ENCODE assay signal across 8 cellular contexts in the genomic region with DNA sequence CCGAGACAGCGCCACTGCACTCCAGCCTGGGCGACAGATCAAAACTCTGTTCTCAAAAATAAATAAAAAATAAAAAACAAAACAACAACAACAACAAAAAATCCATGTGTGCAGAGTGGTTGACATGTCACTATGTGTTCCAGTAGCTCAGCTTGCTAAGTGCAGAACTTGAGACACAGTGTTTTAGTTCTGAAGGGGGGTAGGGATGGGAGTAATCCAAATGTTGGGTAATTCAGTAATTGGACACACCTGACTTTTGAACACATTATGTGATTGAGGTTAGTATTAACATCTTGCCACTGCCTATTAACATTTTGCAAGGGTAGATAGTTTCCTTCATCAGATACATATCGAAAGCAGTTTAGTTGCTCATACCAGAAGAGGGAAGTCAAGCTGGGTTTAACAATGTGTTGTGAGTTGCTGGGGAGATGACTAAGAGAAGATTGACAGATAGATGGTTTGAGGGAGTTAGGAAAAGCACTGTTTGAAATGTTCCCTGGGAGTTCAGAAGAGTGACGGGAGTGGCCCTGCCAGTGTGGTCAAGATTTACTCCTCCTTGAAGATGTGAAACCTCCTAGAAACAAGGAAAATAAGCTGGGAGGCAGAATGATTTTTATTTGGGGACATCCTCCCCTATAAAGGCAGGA. TPM values are rescaled to one million over a fixed set of nuclear protein-coding genes. Genes with fewer than 3 reads are reported as not detected.
DNase-seq lines count a peak whose midpoint lies in the region; ATAC-seq and TF ChIP-seq lines count a peak whose summit lies in the region.

No MANE protein-coding gene starts in this region.

- TF ChIP-seq CTCF in GM10266 (IDR thresholded peaks at IDR 0.05; ENCODE audit: control insufficient read depth, insufficient read depth, low read depth, missing control alignments) (no peak), HL-60 (IDR thresholded peaks at IDR 0.05; ENCODE audit: insufficient read depth, low read length) (no peak)

- H3K4me1 Mint-ChIP-seq in activated naive CD8-positive, alpha-beta T cell treated with anti-CD3 and anti-CD28 coated beads for 36 hours: peaks cover 25% of the 10 kb centered on the region

- DNase-seq in GM10266 (ENCODE audit: extremely low spot score) (peak; percentile 73), HL-60 (ENCODE audit: low read depth in 1 of 2, low spot score in 1 of 2) (peak in 1 of 2 experiments; percentile 30), stromal cell of bone marrow (ENCODE audit: low read depth) (peak; percentile 43), OCI-M2 (lab: John Stamatoyannopoulos, UW; ENCODE audit: unreplicated experiment) (no peak), SW 1271 (lab: John Stamatoyannopoulos, UW) (no peak)
- peak; percentile 9 for DNase-seq in activated naive CD8-positive, alpha-beta T cell treated with anti-CD3 and anti-CD28 coated beads for 36 hours

- H3K27me3 ChIP-seq in HL-60 (ENCODE audit: insufficient read depth, poor library complexity, severe bottlenecking): no peaks in the 10 kb centered on the region

- peaks cover 22% of the 10 kb centered on the region for H3K36me3 Mint-ChIP-seq in activated naive CD8-positive, alpha-beta T cell treated with anti-CD3 and anti-CD28 coated beads for 36 hours

- H3K9me3 ChIP-seq in iPS-18c (ENCODE audit: control insufficient read depth, insufficient read depth, low read length): no peaks in the 10 kb centered on the region

- H3K27ac ChIP-seq in HL-60 (replicated peaks): peak overlapping the region; percentile 71

- H3K27me3 Mint-ChIP-seq in activated naive CD8-positive, alpha-beta T cell treated with anti-CD3 and anti-CD28 coated beads for 36 hours: no peaks in the 10 kb centered on the region

- H3K4me3 ChIP-seq in HL-60 (replicated peaks; ENCODE audit: insufficient read depth, low read length) (peak overlapping the region; percentile 36), iPS-18c (ENCODE audit: insufficient read depth, low read depth, low read length) (peak overlapping the region; percentile 37; the same call in 1 of the 2 replicates)

- no peak overlapping the region for H3K4me3 Mint-ChIP-seq in activated naive CD8-positive, alpha-beta T cell treated with anti-CD3 and anti-CD28 coated beads for 36 hours

- peak; percentile 74 for ATAC-seq in GM21423 (IDR thresholded peaks at IDR 0.05; ENCODE audit: unreplicated experiment)

- no peak overlapping the region for H3K27ac Mint-ChIP-seq in activated naive CD8-positive, alpha-beta T cell treated with anti-CD3 and anti-CD28 coated beads for 36 hours

- no peaks in the 10 kb centered on the region for H3K9me3 Mint-ChIP-seq in activated naive CD8-positive, alpha-beta T cell treated with anti-CD3 and anti-CD28 coated beads for 36 hours

RNA-seq across cellular contexts. Expression of gene HACD4, which starts 0.9 kb away (rescaled TPM):
- 1 to 10 TPM; 5.2 to 5.3 TPM for total RNA-seq in activated naive CD8-positive, alpha-beta T cell treated with anti-CD3 and anti-CD28 coated beads for 36 hours

RNA-seq across cellular contexts. Expression of gene IFNB1, which starts 47.2 kb away (rescaled TPM):
- 1 to 10 TPM in 1 of 2 experiments, under 1 TPM in 1; 0.62 to 1.2 TPM for total RNA-seq in activated naive CD8-positive, alpha-beta T cell treated with anti-CD3 and anti-CD28 coated beads for 36 hours

Comparison
In these comparisons a context has a peak if more than half of its experiments do, and no peak if none do; other contexts are left out.
1. DNase-seq: peak in GM10266 (single experiment), activated naive CD8-positive, alpha-beta T cell treated with anti-CD3 and anti-CD28 coated beads for 36 hours (single experiment) and stromal cell of bone marrow (single experiment); none in OCI-M2 (single experiment) and SW 1271 (0 of 2).